ENCODE assay signal across 8 cellular contexts in genomic region chr1:146039844-146040194, GRCh38. TPM values are rescaled to one million over a fixed set of nuclear protein-coding genes. Genes with fewer than 3 reads are reported as not detected.
DNase-seq lines count a peak whose midpoint lies in the region; ATAC-seq and TF ChIP-seq lines count a peak whose summit lies in the region.

No MANE protein-coding gene starts in this region.

- CTCF ChIA-PET in activated B cell treated with CpG ODN at 0.5 μM for 24 hours (lab: Charles Lee), result interaction anchor here (1.7 kb wide), 1 partner anchor 12 kb away, joined by 4 read pairs; no protein-coding TSS in a partner anchor

- no peak for DNase-seq in activated naive CD4-positive, alpha-beta T cell treated with anti-CD3 and anti-CD28 coated beads, Interleukin-2, amount 50 U/mL, for 72 hours (ENCODE audit: low spot score in 2 of 2)
- DNase-seq in activated naive CD4-positive, alpha-beta T cell (lab: John Stamatoyannopoulos, UW), result no peak
- DNase-seq in activated B cell treated with CpG ODN at 0.5 μM for 24 hours, result no peak
- DNase-seq in lower lobe of right lung, result no peak
- DNase-seq in type B pancreatic cell (ENCODE audit: extremely low spot score, unreplicated experiment), result no peak
- no peak for DNase-seq in ecto neural progenitor cell (ENCODE audit: low spot score)

- intact Hi-C loops in activated B cell treated with CpG ODN at 0.5 μM for 24 hours (cut with micrococcal nuclease), result loop anchor here (2.0 to 5.0 kb wide), 2 partner anchors 43 to 113 kb away; partner anchors contain the start of genes RBM8A and TXNIP
- intact Hi-C loops in lower lobe of right lung (cut with DNase I), result no loop called here

- peaks cover 2% of the 10 kb centered on the region for H3K27me3 Mint-ChIP-seq in activated B cell treated with CpG ODN at 0.5 μM for 24 hours
- peaks cover 30% of the 10 kb centered on the region for H3K27me3 Mint-ChIP-seq in type B pancreatic cell

- no peaks in the 10 kb centered on the region for H3K36me3 ChIP-seq in lower lobe of right lung

- H3K27ac Mint-ChIP-seq in activated naive CD4-positive, alpha-beta T cell treated with anti-CD3 and anti-CD28 coated beads, Interleukin-2, amount 50 U/mL, for 72 hours, result peak overlapping the region; percentile 98 to 100
- H3K27ac Mint-ChIP-seq in activated B cell treated with CpG ODN at 0.5 μM for 24 hours (peak overlapping the region; percentile 98), type B pancreatic cell (peak overlapping the region; percentile 99)

- H3K4me3 Mint-ChIP-seq in activated B cell treated with CpG ODN at 0.5 μM for 24 hours (no peak overlapping the region), type B pancreatic cell (peak overlapping the region; percentile 89)

- peaks cover 24% of the 10 kb centered on the region for H3K4me1 ChIP-seq in lower lobe of right lung

- no peak for ATAC-seq in activated naive CD4-positive, alpha-beta T cell treated with anti-CD3 and anti-CD28 coated beads, Interleukin-2, amount 50 U/mL, for 72 hours
- ATAC-seq in activated B cell treated with CpG ODN at 0.5 μM for 24 hours (ENCODE audit: low read depth) (no peak), lower lobe of right lung (no peak), GM18868 (IDR thresholded peaks at IDR 0.05; ENCODE audit: unreplicated experiment) (no peak), GM21717 (IDR thresholded peaks at IDR 0.05; ENCODE audit: unreplicated experiment) (no peak)

- H3K27me3 ChIP-seq in lower lobe of right lung (ENCODE audit: low read depth), result no peaks in the 10 kb centered on the region

- peak overlapping the region; percentile 88 for H3K27ac ChIP-seq in lower lobe of right lung

- H3K9me3 Mint-ChIP-seq in activated naive CD4-positive, alpha-beta T cell treated with anti-CD3 and anti-CD28 coated beads, Interleukin-2, amount 50 U/mL, for 72 hours, result no peaks in the 10 kb centered on the region
- H3K9me3 Mint-ChIP-seq in activated B cell treated with CpG ODN at 0.5 μM for 24 hours (no peaks in the 10 kb centered on the region), type B pancreatic cell (no peaks in the 10 kb centered on the region)

- H3K4me1 Mint-ChIP-seq in activated B cell treated with CpG ODN at 0.5 μM for 24 hours (peaks cover 38% of the 10 kb centered on the region), type B pancreatic cell (ENCODE audit: unreplicated experiment) (peaks cover 24% of the 10 kb centered on the region)

- no peaks in the 10 kb centered on the region for H3K9me3 ChIP-seq in lower lobe of right lung

- TF ChIP-seq CTCF in activated B cell treated with CpG ODN at 0.5 μM for 24 hours (IDR thresholded peaks at IDR 0.05), result no peak
- no peak for TF ChIP-seq CTCF in lower lobe of right lung (IDR thresholded peaks at IDR 0.05)
- no peak for TF ChIP-seq CTCF in type B pancreatic cell (conservative IDR thresholded peaks at IDR 0.05)

- peak overlapping the region; percentile 75 for H3K4me3 ChIP-seq in lower lobe of right lung

- peaks cover 7 to 15% of the 10 kb centered on the region in 2 donors for H3K36me3 Mint-ChIP-seq in activated naive CD4-positive, alpha-beta T cell treated with anti-CD3 and anti-CD28 coated beads, Interleukin-2, amount 50 U/mL, for 72 hours
- peaks cover 21% of the 10 kb centered on the region for H3K36me3 Mint-ChIP-seq in activated B cell treated with CpG ODN at 0.5 μM for 24 hours (ENCODE audit: low read depth)
- H3K36me3 Mint-ChIP-seq in type B pancreatic cell, result peaks cover 11% of the 10 kb centered on the region

- POLR2A ChIA-PET in activated B cell treated with CpG ODN at 0.5 μM for 24 hours (lab: Charles Lee), result interaction anchor here (0.7 to 10.0 kb wide), 5 partner anchors 10 to 120 kb away, joined by 3 to 394 read pairs (median 33); partner anchors contain the start of genes ANKRD34A, LIX1L, POLR3GL and RBM8A

RNA-seq across cellular contexts. Expression of gene HJV, which starts 18.3 kb away (rescaled TPM):
- not detected for total RNA-seq in activated naive CD4-positive, alpha-beta T cell treated with anti-CD3 and anti-CD28 coated beads, Interleukin-2, amount 50 U/mL, for 72 hours
- total RNA-seq in activated B cell treated with CpG ODN at 0.5 μM for 24 hours (not detected in 2 replicates), lower lobe of right lung (not detected), type B pancreatic cell (ENCODE audit: low replicate concordance) (not detected in 2 replicates)

RNA-seq across cellular contexts. Expression of gene TXNIP, which starts 43.4 kb away (rescaled TPM):
- total RNA-seq in activated naive CD4-positive, alpha-beta T cell treated with anti-CD3 and anti-CD28 coated beads, Interleukin-2, amount 50 U/mL, for 72 hours, result 100 to 1,000 TPM in 1 of 2 donors, 10 to 100 TPM in 1; 67.9 to 120 TPM
- total RNA-seq in activated B cell treated with CpG ODN at 0.5 μM for 24 hours, result 300 and 306 TPM in 2 replicates
- 1,554 TPM for total RNA-seq in lower lobe of right lung
- 88.8 and 96.7 TPM in 2 replicates for total RNA-seq in type B pancreatic cell (ENCODE audit: low replicate concordance)
